In the genomic region with DNA sequence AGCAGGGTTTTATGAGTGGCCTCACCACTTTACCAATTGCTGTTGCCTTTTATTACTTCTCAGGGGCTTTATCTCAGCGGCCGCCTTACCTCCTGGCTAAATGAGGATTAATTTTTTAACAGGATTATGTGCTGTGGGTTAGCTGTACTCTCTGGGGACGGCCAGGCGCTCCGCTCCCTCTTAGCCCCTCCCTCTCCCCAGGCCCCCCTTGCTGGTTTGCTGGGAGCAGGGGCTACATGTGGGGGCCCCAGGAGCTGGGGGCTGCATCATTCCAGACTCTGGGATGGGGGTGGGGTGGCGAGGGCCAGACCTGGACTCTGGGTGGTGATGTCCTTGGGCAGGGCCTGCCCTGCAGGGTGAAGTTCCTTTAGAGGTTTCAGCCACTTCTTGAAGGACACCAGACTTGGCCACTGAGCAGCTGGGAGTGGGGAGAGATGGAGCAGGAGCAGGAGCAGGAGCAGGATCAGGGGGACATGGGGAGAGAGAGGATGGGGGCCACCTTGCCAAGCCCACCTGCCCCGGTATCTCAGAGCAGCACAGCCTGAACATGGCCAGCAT, we compare ENCODE assay signal across 22 cellular contexts.
DNase-seq lines count a peak whose midpoint lies in the region; ATAC-seq and TF ChIP-seq lines count a peak whose summit lies in the region.
"Had no signal": no experiment of that assay in that cellular context is flagged by ENCODE, and none has a peak within 500 bp of the region (broad histone marks: within the 10 kb centered on the region; RNA-seq: fewer than 3 reads in every experiment).

No MANE protein-coding gene starts in this region.

- peak; percentile 7 for DNase-seq in activated CD4-positive, alpha-beta memory T cell treated with anti-CD3 and anti-CD28 coated beads for 36 hours
- no peak for DNase-seq in activated CD4-positive, alpha-beta memory T cell treated with anti-CD3 and anti-CD28 coated beads, Interleukin-2, amount 10 ng/mL, durations not matched to agents 7 days and 5 days
- DNase-seq in H7 (peak; percentile 29), iPS-NIHi7 (ENCODE audit: extremely low spot score) (peak; percentile 6), OCI-LY7 (ENCODE audit: low spot score) (no peak), SHP77 (lab: John Stamatoyannopoulos, UW) (no peak)
- DNase-seq: activated CD4-positive, alpha-beta T cell treated with anti-CD3 and anti-CD28 coated beads, Interleukin-2, amount 10 ng/mL, durations not matched to agents 7 days and 5 days; glutamatergic neuron; HCEC 1CT; NCI-H1436; NCI-H2227 treated with DMSO at 0.1 percent for 48 hours; NK-92 treated with Interleukin-12 subunit alpha and Interleukin-12 subunit beta, amount 100 ng/mL, for 24 hours; stimulated activated CD4-positive, alpha-beta T cell treated with anti-CD3 and anti-CD28 coated beads, Interleukin-4, amount 100 ng/mL, for 4 hours; T-helper 9 cell had no signal

- intact Hi-C loops in activated CD4-positive, alpha-beta memory T cell treated with anti-CD3 and anti-CD28 coated beads for 36 hours (cut with micrococcal nuclease), result no loop called here
- intact Hi-C loops in OCI-LY7 (cut with micrococcal nuclease; ENCODE audit: unreplicated experiment), result no loop called here

- no peaks in the 10 kb centered on the region for H3K9me3 Mint-ChIP-seq in activated CD4-positive, alpha-beta memory T cell treated with anti-CD3 and anti-CD28 coated beads for 36 hours
- H3K9me3 Mint-ChIP-seq in activated CD4-positive, alpha-beta memory T cell treated with anti-CD3 and anti-CD28 coated beads, Interleukin-2, amount 10 ng/mL, durations not matched to agents 7 days and 5 days, result no peaks in the 10 kb centered on the region
- H3K9me3 Mint-ChIP-seq in stimulated activated memory B cell treated with anti-CD40 and anti-IgM and Interleukin-4, amounts not matched to agents 10 μg/mL and 1 μg/mL and 100 μg/mL, for 72 hours, result no peaks in the 10 kb centered on the region
- H3K9me3 Mint-ChIP-seq: activated CD4-positive, alpha-beta T cell treated with anti-CD3 and anti-CD28 coated beads, Interleukin-2, amount 10 ng/mL, durations not matched to agents 7 days and 5 days; activated naive CD4-positive, alpha-beta T cell treated with anti-CD3 and anti-CD28 coated beads, Interleukin-2, amount 50 U/mL, for 24 hours had no signal

- H3K4me3 Mint-ChIP-seq in activated CD4-positive, alpha-beta memory T cell treated with anti-CD3 and anti-CD28 coated beads for 36 hours, result no peak overlapping the region
- H3K4me3 Mint-ChIP-seq in activated CD4-positive, alpha-beta memory T cell treated with anti-CD3 and anti-CD28 coated beads, Interleukin-2, amount 10 ng/mL, durations not matched to agents 7 days and 5 days, result no peak overlapping the region
- no peak overlapping the region for H3K4me3 Mint-ChIP-seq in stimulated activated memory B cell treated with anti-CD40 and anti-IgM and Interleukin-4, amounts not matched to agents 10 μg/mL and 1 μg/mL and 100 μg/mL, for 72 hours
- H3K4me3 Mint-ChIP-seq: activated CD4-positive, alpha-beta T cell treated with anti-CD3 and anti-CD28 coated beads, Interleukin-2, amount 10 ng/mL, durations not matched to agents 7 days and 5 days; activated naive CD4-positive, alpha-beta T cell treated with anti-CD3 and anti-CD28 coated beads, Interleukin-2, amount 50 U/mL, for 24 hours; brain; CD4-positive, alpha-beta memory T cell had no signal

- H3K4me1 Mint-ChIP-seq in activated CD4-positive, alpha-beta memory T cell treated with anti-CD3 and anti-CD28 coated beads for 36 hours (ENCODE audit: low read depth), result no peaks in the 10 kb centered on the region
- no peaks in the 10 kb centered on the region for H3K4me1 Mint-ChIP-seq in activated CD4-positive, alpha-beta memory T cell treated with anti-CD3 and anti-CD28 coated beads, Interleukin-2, amount 10 ng/mL, durations not matched to agents 7 days and 5 days
- H3K4me1 Mint-ChIP-seq in stimulated activated memory B cell treated with anti-CD40 and anti-IgM and Interleukin-4, amounts not matched to agents 10 μg/mL and 1 μg/mL and 100 μg/mL, for 72 hours, result no peaks in the 10 kb centered on the region
- H3K4me1 Mint-ChIP-seq: activated CD4-positive, alpha-beta T cell treated with anti-CD3 and anti-CD28 coated beads, Interleukin-2, amount 10 ng/mL, durations not matched to agents 7 days and 5 days; activated naive CD4-positive, alpha-beta T cell treated with anti-CD3 and anti-CD28 coated beads, Interleukin-2, amount 50 U/mL, for 24 hours; brain; CD4-positive, alpha-beta memory T cell had no signal

- no peak for TF ChIP-seq CTCF in OCI-LY7 (conservative IDR thresholded peaks at IDR 0.05; ENCODE audit: low read length)

- no peaks in the 10 kb centered on the region for H3K27me3 Mint-ChIP-seq in activated CD4-positive, alpha-beta memory T cell treated with anti-CD3 and anti-CD28 coated beads for 36 hours
- peaks cover 1% of the 10 kb centered on the region for H3K27me3 Mint-ChIP-seq in activated CD4-positive, alpha-beta memory T cell treated with anti-CD3 and anti-CD28 coated beads, Interleukin-2, amount 10 ng/mL, durations not matched to agents 7 days and 5 days
- H3K27me3 Mint-ChIP-seq in stimulated activated memory B cell treated with anti-CD40 and anti-IgM and Interleukin-4, amounts not matched to agents 10 μg/mL and 1 μg/mL and 100 μg/mL, for 72 hours, result peaks cover 7% of the 10 kb centered on the region
- H3K27me3 Mint-ChIP-seq: activated CD4-positive, alpha-beta T cell treated with anti-CD3 and anti-CD28 coated beads, Interleukin-2, amount 10 ng/mL, durations not matched to agents 7 days and 5 days; activated naive CD4-positive, alpha-beta T cell treated with anti-CD3 and anti-CD28 coated beads, Interleukin-2, amount 50 U/mL, for 24 hours; brain had no signal

- no peaks in the 10 kb centered on the region for H4K20me1 ChIP-seq in OCI-LY7 (ENCODE audit: insufficient read depth, low read length)

- H3K36me3 Mint-ChIP-seq in activated CD4-positive, alpha-beta memory T cell treated with anti-CD3 and anti-CD28 coated beads for 36 hours, result no peaks in the 10 kb centered on the region
- H3K36me3 Mint-ChIP-seq in activated CD4-positive, alpha-beta memory T cell treated with anti-CD3 and anti-CD28 coated beads, Interleukin-2, amount 10 ng/mL, durations not matched to agents 7 days and 5 days (ENCODE audit: low read depth), result no peaks in the 10 kb centered on the region
- H3K36me3 Mint-ChIP-seq in stimulated activated memory B cell treated with anti-CD40 and anti-IgM and Interleukin-4, amounts not matched to agents 10 μg/mL and 1 μg/mL and 100 μg/mL, for 72 hours, result no peaks in the 10 kb centered on the region
- H3K36me3 Mint-ChIP-seq: activated naive CD4-positive, alpha-beta T cell treated with anti-CD3 and anti-CD28 coated beads, Interleukin-2, amount 50 U/mL, for 24 hours; brain; CD4-positive, alpha-beta memory T cell had no signal

- CTCF ChIA-PET in activated CD4-positive, alpha-beta memory T cell treated with anti-CD3 and anti-CD28 coated beads for 36 hours (lab: Charles Lee), result no interaction called here
- CTCF ChIA-PET in activated CD4-positive, alpha-beta memory T cell treated with anti-CD3 and anti-CD28 coated beads, Interleukin-2, amount 10 ng/mL, durations not matched to agents 7 days and 5 days (lab: Charles Lee), result interaction anchor here (0.8 kb wide), 1 partner anchor 9 kb away, joined by 3 read pairs; no protein-coding TSS in a partner anchor
- CTCF ChIA-PET in OCI-LY7 (lab: Charles Lee; ENCODE audit: unreplicated experiment), result no interaction called here

- H3K4me1 ChIP-seq in OCI-LY7 (ENCODE audit: insufficient read depth, low read length, poor library complexity, severe bottlenecking), result no peaks in the 10 kb centered on the region
- H3K4me1 ChIP-seq: A549, SJCRH30 had no signal

- ATAC-seq in stimulated activated memory B cell treated with anti-CD40 and anti-IgM and Interleukin-4, amounts not matched to agents 10 μg/mL and 1 μg/mL and 100 μg/mL, for 72 hours, result peak; percentile 14
- no peak for ATAC-seq in GM19455 (IDR thresholded peaks at IDR 0.05; ENCODE audit: unreplicated experiment)
- ATAC-seq: A549 had no signal

- no peaks in the 10 kb centered on the region for H3K79me2 ChIP-seq in OCI-LY7 (ENCODE audit: insufficient read depth, low read depth, low read length)

- no peak overlapping the region for H3K4me2 ChIP-seq in OCI-LY7 (ENCODE audit: low read length)
- H3K4me2 ChIP-seq: A549 had no signal

- POLR2A ChIA-PET in activated CD4-positive, alpha-beta memory T cell treated with anti-CD3 and anti-CD28 coated beads for 36 hours (lab: Charles Lee), result no interaction called here
- POLR2A ChIA-PET in activated CD4-positive, alpha-beta memory T cell treated with anti-CD3 and anti-CD28 coated beads, Interleukin-2, amount 10 ng/mL, durations not matched to agents 7 days and 5 days (lab: Charles Lee), result no interaction called here
- POLR2A ChIA-PET in OCI-LY7 (lab: Charles Lee), result no interaction called here

- H3K4me3 ChIP-seq in H7 (ENCODE audit: insufficient read depth, low read depth, low read length) (no peak overlapping the region), OCI-LY7 (ENCODE audit: low read depth, low read length, poor library complexity, severe bottlenecking) (no peak overlapping the region)
- H3K4me3 ChIP-seq: A549, dorsolateral prefrontal cortex, SJCRH30 had no signal

- H3K36me3 ChIP-seq in H7 (replicated peaks; ENCODE audit: control insufficient read depth, insufficient read depth, low read length) (no peaks in the 10 kb centered on the region), OCI-LY7 (ENCODE audit: insufficient read depth, low read length) (no peaks in the 10 kb centered on the region)
- H3K36me3 ChIP-seq: SJCRH30 had no signal

- H3K9me2 ChIP-seq in OCI-LY7 (ENCODE audit: insufficient read depth, low read length), result no peaks in the 10 kb centered on the region

- H3K9me3 ChIP-seq in OCI-LY7 (ENCODE audit: low read length), result peaks cover 15% of the 10 kb centered on the region; the same call in 1 of the 2 replicates
- H3K9me3 ChIP-seq: SJCRH30 had no signal

- no peak overlapping the region for H3K27ac ChIP-seq in OCI-LY7 (ENCODE audit: low read depth, low read length, poor library complexity, severe bottlenecking)
- H3K27ac ChIP-seq: A549, dorsolateral prefrontal cortex, SJCRH30 had no signal

- H3K27ac Mint-ChIP-seq in activated CD4-positive, alpha-beta memory T cell treated with anti-CD3 and anti-CD28 coated beads for 36 hours, result no peak overlapping the region
- no peak overlapping the region for H3K27ac Mint-ChIP-seq in activated CD4-positive, alpha-beta memory T cell treated with anti-CD3 and anti-CD28 coated beads, Interleukin-2, amount 10 ng/mL, durations not matched to agents 7 days and 5 days
- H3K27ac Mint-ChIP-seq in stimulated activated memory B cell treated with anti-CD40 and anti-IgM and Interleukin-4, amounts not matched to agents 10 μg/mL and 1 μg/mL and 100 μg/mL, for 72 hours, result no peak overlapping the region
- H3K27ac Mint-ChIP-seq: activated CD4-positive, alpha-beta T cell treated with anti-CD3 and anti-CD28 coated beads, Interleukin-2, amount 10 ng/mL, durations not matched to agents 7 days and 5 days; activated naive CD4-positive, alpha-beta T cell treated with anti-CD3 and anti-CD28 coated beads, Interleukin-2, amount 50 U/mL, for 24 hours; brain; CD4-positive, alpha-beta memory T cell had no signal

- BruUV-seq in OCI-LY7 (replicated peaks; lab: Mats Ljungman, UMichigan), result no TSS peak

- H2AFZ ChIP-seq in OCI-LY7 (ENCODE audit: low read length), result no peak overlapping the region

- no peaks in the 10 kb centered on the region for H3K27me3 ChIP-seq in H7 (ENCODE audit: control insufficient read depth, insufficient read depth, low read length)

Comparison
In these comparisons a context has a peak if more than half of its experiments do, and no peak if none do; other contexts are left out.
1. DNase-seq: peak in activated CD4-positive, alpha-beta memory T cell treated with anti-CD3 and anti-CD28 coated beads for 36 hours (single experiment), H7 (single experiment) and iPS-NIHi7 (single experiment); none in activated CD4-positive, alpha-beta memory T cell treated with anti-CD3 and anti-CD28 coated beads, Interleukin-2, amount 10 ng/mL, durations not matched to agents 7 days and 5 days (single experiment), OCI-LY7 (single experiment) and SHP77 (0 of 2).